21 cellular contexts compared by ENCODE assay signal in genomic region chr13:38819596-38819995, GRCh38.
"Had no signal": no experiment of that assay in that cellular context is flagged by ENCODE, and none has a peak within 500 bp of the region (broad histone marks: within the 10 kb centered on the region; RNA-seq: fewer than 3 reads in every experiment).

No MANE protein-coding gene starts in this region.

- H3K36me3 Mint-ChIP-seq: activated naive CD8-positive, alpha-beta T cell treated with anti-CD3 and anti-CD28 coated beads, Interleukin-2, amount 10 ng/mL, durations not matched to agents 7 days and 5 days had no signal

- H3K4me3 Mint-ChIP-seq: activated CD4-positive, alpha-beta memory T cell treated with anti-CD3 and anti-CD28 coated beads, Interleukin-2, amount 10 ng/mL, durations not matched to agents 7 days and 5 days; activated CD4-positive, alpha-beta T cell treated with anti-CD3 and anti-CD28 coated beads for 36 hours; activated naive CD8-positive, alpha-beta T cell treated with anti-CD3 and anti-CD28 coated beads, Interleukin-2, amount 10 ng/mL, durations not matched to agents 7 days and 5 days had no signal

- FAIRE-seq: K562 had no signal

- H3K9me3 ChIP-seq: adrenal gland, SJCRH30, SK-N-SH had no signal

- H3K4me3 ChIP-seq: adrenal gland, K562, SJCRH30 had no signal

- H3K27me3 Mint-ChIP-seq: activated CD4-positive, alpha-beta memory T cell treated with anti-CD3 and anti-CD28 coated beads, Interleukin-2, amount 10 ng/mL, durations not matched to agents 7 days and 5 days; activated naive CD8-positive, alpha-beta T cell treated with anti-CD3 and anti-CD28 coated beads, Interleukin-2, amount 10 ng/mL, durations not matched to agents 7 days and 5 days had no signal

- H3K27ac ChIP-seq: adrenal gland, SJCRH30, WERI-Rb-1 had no signal

- H3K4me1 Mint-ChIP-seq: activated CD4-positive, alpha-beta memory T cell treated with anti-CD3 and anti-CD28 coated beads, Interleukin-2, amount 10 ng/mL, durations not matched to agents 7 days and 5 days; activated naive CD8-positive, alpha-beta T cell treated with anti-CD3 and anti-CD28 coated beads, Interleukin-2, amount 10 ng/mL, durations not matched to agents 7 days and 5 days had no signal

- H3K27me3 ChIP-seq: adrenal gland, SJCRH30 had no signal

- H3K27ac Mint-ChIP-seq: activated CD4-positive, alpha-beta memory T cell treated with anti-CD3 and anti-CD28 coated beads, Interleukin-2, amount 10 ng/mL, durations not matched to agents 7 days and 5 days; activated CD4-positive, alpha-beta T cell treated with anti-CD3 and anti-CD28 coated beads for 36 hours; activated naive CD8-positive, alpha-beta T cell treated with anti-CD3 and anti-CD28 coated beads, Interleukin-2, amount 10 ng/mL, durations not matched to agents 7 days and 5 days had no signal

- H3K4me1 ChIP-seq: adrenal gland had no signal

- ATAC-seq: activated CD4-positive, alpha-beta T cell treated with anti-CD3 and anti-CD28 coated beads for 36 hours; K562; Panc1; Right ventricle myocardium inferior had no signal

- H3K9me3 Mint-ChIP-seq: activated CD4-positive, alpha-beta memory T cell treated with anti-CD3 and anti-CD28 coated beads, Interleukin-2, amount 10 ng/mL, durations not matched to agents 7 days and 5 days had no signal

- H3K36me3 ChIP-seq: adrenal gland, SJCRH30, WERI-Rb-1 had no signal

- DNase-seq: activated CD4-positive, alpha-beta memory T cell treated with anti-CD3 and anti-CD28 coated beads, Interleukin-2, amount 10 ng/mL, durations not matched to agents 7 days and 5 days; activated CD4-positive, alpha-beta T cell treated with anti-CD3 and anti-CD28 coated beads for 36 hours; activated CD4-positive, alpha-beta T cell treated with anti-CD3 and anti-CD28 coated beads, Interleukin-2, amount 50 U/mL, for 1 hour; activated CD8-positive, alpha-beta memory T cell treated with anti-CD3 and anti-CD28 coated beads, Interleukin-2, amount 50 U/mL, for 4 hours; activated naive CD4-positive, alpha-beta T cell treated with anti-CD3 and anti-CD28 coated beads, Interleukin-2, amount 50 U/mL, for 16 hours; activated naive CD8-positive, alpha-beta T cell treated with anti-CD3 and anti-CD28 coated beads, Interleukin-2, amount 10 ng/mL, durations not matched to agents 7 days and 5 days; adrenal gland; Kasumi-1; NCI-H2171 treated with DMSO at 0.1 percent for 48 hours; NCI-H226; NCI-H526; NCI-H82; NK-92 treated with Interleukin-12 subunit alpha and Interleukin-12 subunit beta, amount 100 ng/mL, for 24 hours; OCI-M1; SK-N-SH; T-helper 1 cell; WERI-Rb-1 had no signal
